Comparison of ENCODE assay signal across 12 cellular contexts in genomic region chr14:63993992-63994391, GRCh38.
A peak's percentile ranks its signal among the peaks of the same experiment; 100 is the strongest.
DNase-seq lines count a peak whose midpoint lies in the region; ATAC-seq and TF ChIP-seq lines count a peak whose summit lies in the region.
"Had no signal": no experiment of that assay in that cellular context is flagged by ENCODE, and none has a peak within 500 bp of the region (broad histone marks: within the 10 kb centered on the region; RNA-seq: fewer than 3 reads in every experiment).

No MANE protein-coding gene starts in this region.

- H3K4me3 ChIP-seq in BJ (ENCODE audit: low read depth, low read length), result no peak overlapping the region
- H3K4me3 ChIP-seq in GM23338, result no peak overlapping the region
- H3K4me3 ChIP-seq in adipocyte (ENCODE audit: low read length), result no peak overlapping the region
- no peak overlapping the region for H3K4me3 ChIP-seq in kidney epithelial cell (ENCODE audit: low read depth, low read length)
- H3K4me3 ChIP-seq in thyroid gland (replicated peaks in 1 of 3), result no peak overlapping the region

- intact Hi-C loops in thyroid gland (cut with DNase I), result loop anchor here (10.0 kb wide), 1 partner anchor 189 kb away; no protein-coding TSS in a partner anchor

- CTCF ChIA-PET in BJ (lab: Yijun Ruan, JAX), result no interaction called here

- H3K9me2 ChIP-seq in GM23338 (ENCODE audit: insufficient read depth), result no peaks in the 10 kb centered on the region

- no peaks in the 10 kb centered on the region for H3F3A ChIP-seq in GM23338 (replicated peaks; ENCODE audit: low read depth)

- DNase-seq in BJ (ENCODE audit: low read depth), result no peak
- DNase-seq in GM23338 (ENCODE audit: low spot score), result peak; percentile 32
- peak; percentile 5 for DNase-seq in adipocyte (ENCODE audit: low read depth)
- no peak for DNase-seq in kidney epithelial cell (ENCODE audit: low read depth)
- no peak for DNase-seq in activated gamma-delta T cell (lab: John Stamatoyannopoulos, UW)
- DNase-seq in stimulated activated naive CD4-positive, alpha-beta T cell treated with Interleukin-2 at 50 U/mL for 16 hours (lab: John Stamatoyannopoulos, UW), result no peak
- DNase-seq in thyroid gland, result no peak
- DNase-seq: activated T-cell treated with anti-CD3 and anti-CD28 coated beads for 4 hours, mesendoderm, NCI-H146, trophoblast cell had no signal

- no peak overlapping the region for H2AFZ ChIP-seq in GM23338

- no peaks in the 10 kb centered on the region for H3K36me3 ChIP-seq in BJ (ENCODE audit: control insufficient read depth, insufficient read depth, low read length)
- peaks cover 9% of the 10 kb centered on the region for H3K36me3 ChIP-seq in GM23338 (ENCODE audit: insufficient read depth)
- H3K36me3 ChIP-seq in adipocyte (ENCODE audit: control insufficient read depth, insufficient read depth, low read length, severe bottlenecking), result peaks cover 45% of the 10 kb centered on the region
- H3K36me3 ChIP-seq in kidney epithelial cell (ENCODE audit: control insufficient read depth, insufficient read depth, low read length), result no peaks in the 10 kb centered on the region
- peaks cover 15 to 29% of the 10 kb centered on the region in 2 donors for H3K36me3 ChIP-seq in thyroid gland

- no peaks in the 10 kb centered on the region for H3K4me1 Mint-ChIP-seq in GM23338

- no peaks in the 10 kb centered on the region for H3K9me3 Mint-ChIP-seq in GM23338

- no peaks in the 10 kb centered on the region for H4K20me1 ChIP-seq in GM23338 (replicated peaks; ENCODE audit: insufficient read depth)

- H3K27ac ChIP-seq in GM23338 (ENCODE audit: low read depth) (no peak overlapping the region), thyroid gland (no peak overlapping the region)

- POLR2A ChIA-PET in BJ (lab: Charles Lee), result no interaction called here

- no peak overlapping the region for H3K27ac Mint-ChIP-seq in GM23338

- H3K27me3 ChIP-seq in BJ (ENCODE audit: control insufficient read depth, insufficient read depth, low read length) (no peaks in the 10 kb centered on the region), GM23338 (ENCODE audit: insufficient read depth) (no peaks in the 10 kb centered on the region), adipocyte (replicated peaks; ENCODE audit: control insufficient read depth, insufficient read depth, low read length) (no peaks in the 10 kb centered on the region), kidney epithelial cell (ENCODE audit: control insufficient read depth, insufficient read depth, low read length) (no peaks in the 10 kb centered on the region), thyroid gland (no peaks in the 10 kb centered on the region)

- peaks cover 2% of the 10 kb centered on the region for H3K27me3 Mint-ChIP-seq in GM23338 (ENCODE audit: insufficient read depth, low read depth, poor library complexity)

- WGBS in thyroid gland, 2 donors, result 90 to 93% methylated on average over 3 of the region's 3 CpGs

- peaks cover 28% of the 10 kb centered on the region for H3K36me3 Mint-ChIP-seq in GM23338 (ENCODE audit: low read depth)

- H3K4me1 ChIP-seq in GM23338 (ENCODE audit: insufficient read depth), result no peaks in the 10 kb centered on the region
- H3K4me1 ChIP-seq in adipocyte (ENCODE audit: control insufficient read depth, insufficient read depth, low read length), result no peaks in the 10 kb centered on the region
- peaks cover 0 to 4% of the 10 kb centered on the region in 2 donors for H3K4me1 ChIP-seq in thyroid gland

- TF ChIP-seq POLR2A in thyroid gland (IDR thresholded peaks at IDR 0.05), result no peak

- peak; percentile 21; the same call in 1 of the 2 replicates for TF ChIP-seq CTCF in BJ (IDR thresholded peaks at IDR 0.05; ENCODE audit: insufficient read depth, low read depth, low read length)
- peak; percentile 20 to 28; a peak in 2 of 4 replicates for TF ChIP-seq CTCF in GM23338 (conservative IDR thresholded peaks at IDR 0.05; ENCODE audit: low read depth in 2 of 2)
- TF ChIP-seq CTCF in kidney epithelial cell (IDR thresholded peaks at IDR 0.05; ENCODE audit: insufficient read depth, low read length, poor library complexity, severe bottlenecking), result peak; percentile 16
- peak in 3 of 6 experiments; percentile 9 to 21 (median 11) for TF ChIP-seq CTCF in thyroid gland (IDR thresholded peaks at IDR 0.05)

- H3K79me2 ChIP-seq in GM23338 (replicated peaks; ENCODE audit: insufficient read depth), result no peaks in the 10 kb centered on the region

- no peak overlapping the region for H3K4me2 ChIP-seq in GM23338

- H3K9me3 ChIP-seq in adipocyte (ENCODE audit: control insufficient read depth, low read length), result no peaks in the 10 kb centered on the region
- no peaks in the 10 kb centered on the region for H3K9me3 ChIP-seq in thyroid gland

- ATAC-seq in GM23338 (no peak), HG03457 (IDR thresholded peaks at IDR 0.05; ENCODE audit: unreplicated experiment) (no peak)

- H3K4me3 Mint-ChIP-seq in GM23338, result no peak overlapping the region

- H3K9ac ChIP-seq in adipocyte (ENCODE audit: low read length), result no peak overlapping the region

TF ChIP-seq in GM23338, 12 proteins besides CTCF, POLR2A, EP300 and RAD21:
- TF ChIP-seq NANOG (IDR thresholded peaks at IDR 0.05; ENCODE audit: borderline replicate concordance), result no peak
- TF ChIP-seq CREB1 (CRISPR knock-in tag; IDR thresholded peaks at IDR 0.05; ENCODE audit: low read depth), result no peak
- TF ChIP-seq ZNF331 (CRISPR knock-in tag; IDR thresholded peaks at IDR 0.05; ENCODE audit: low read depth), result no peak
- no peak for TF ChIP-seq ZNF114 (CRISPR knock-in tag; IDR thresholded peaks at IDR 0.05)

Comparison
In these comparisons a context has a peak if more than half of its experiments do, and no peak if none do; other contexts are left out.
1. DNase-seq: peak in GM23338 (single experiment) and adipocyte (single experiment); none in BJ (single experiment), kidney epithelial cell (single experiment), activated gamma-delta T cell (single experiment), stimulated activated naive CD4-positive, alpha-beta T cell treated with Interleukin-2 at 50 U/mL for 16 hours (single experiment) and thyroid gland (0 of 2).